ENCODE assay signal across 14 cellular contexts in genomic region chr15:40118473-40118872, GRCh38. TPM values are rescaled to one million over a fixed set of nuclear protein-coding genes. Genes with fewer than 3 reads are reported as not detected.
"Had no signal": no experiment of that assay in that cellular context is flagged by ENCODE, and none has a peak within 500 bp of the region (broad histone marks: within the 10 kb centered on the region; RNA-seq: fewer than 3 reads in every experiment).

No MANE protein-coding gene starts in this region.

- ATAC-seq: activated T-helper 17 cell treated with anti-CD3 and anti-CD28 coated beads, Interleukin-2, amount 50 U/mL, for 72 hours; body of pancreas; esophagus mucosa; left lobe of liver; stimulated activated naive CD8-positive, alpha-beta T cell treated with anti-CD3 and anti-CD28 coated beads, Interleukin-15, amount 100 ng/mL, for 72 hours had no signal

- H3K9me3 Mint-ChIP-seq: activated CD4-positive, alpha-beta memory T cell treated with anti-CD3 and anti-CD28 coated beads for 36 hours; activated naive CD4-positive, alpha-beta T cell treated with anti-CD3 and anti-CD28 coated beads, Interleukin-2, amount 10 ng/mL, durations not matched to agents 7 days and 5 days; activated T-helper 17 cell treated with anti-CD3 and anti-CD28 coated beads, Interleukin-2, amount 50 U/mL, for 72 hours; central memory CD8-positive, alpha-beta T cell; nephron had no signal

- FAIRE-seq: urothelium cell line had no signal

- DNase-seq: activated CD4-positive, alpha-beta memory T cell treated with anti-CD3 and anti-CD28 coated beads for 36 hours; activated CD4-positive, CD25-positive, alpha-beta regulatory T cell treated with anti-CD3 and anti-CD28 coated beads, Interleukin-2, amount 50 U/mL, for 72 hours; body of pancreas; foreskin fibroblast; stimulated activated CD4-positive, alpha-beta T cell treated with anti-CD3 and anti-CD28 coated beads, Interleukin-2, amount 100 ng/mL, for 48 hours; stimulated activated naive CD8-positive, alpha-beta T cell treated with anti-CD3 and anti-CD28 coated beads, Interleukin-15, amount 100 ng/mL, for 72 hours; testis had no signal

- H3K36me3 Mint-ChIP-seq: activated CD4-positive, alpha-beta memory T cell treated with anti-CD3 and anti-CD28 coated beads for 36 hours; activated naive CD4-positive, alpha-beta T cell treated with anti-CD3 and anti-CD28 coated beads, Interleukin-2, amount 10 ng/mL, durations not matched to agents 7 days and 5 days had no signal

- H3K27me3 Mint-ChIP-seq: activated CD4-positive, alpha-beta memory T cell treated with anti-CD3 and anti-CD28 coated beads for 36 hours; activated T-helper 17 cell treated with anti-CD3 and anti-CD28 coated beads, Interleukin-2, amount 50 U/mL, for 72 hours had no signal

- H3K27ac Mint-ChIP-seq: activated CD4-positive, alpha-beta memory T cell treated with anti-CD3 and anti-CD28 coated beads for 36 hours; activated naive CD4-positive, alpha-beta T cell treated with anti-CD3 and anti-CD28 coated beads, Interleukin-2, amount 10 ng/mL, durations not matched to agents 7 days and 5 days; activated T-helper 17 cell treated with anti-CD3 and anti-CD28 coated beads, Interleukin-2, amount 50 U/mL, for 72 hours; nephron; stimulated activated naive CD8-positive, alpha-beta T cell treated with anti-CD3 and anti-CD28 coated beads, Interleukin-15, amount 100 ng/mL, for 72 hours had no signal

- H3K4me3 Mint-ChIP-seq: activated CD4-positive, alpha-beta memory T cell treated with anti-CD3 and anti-CD28 coated beads for 36 hours; activated naive CD4-positive, alpha-beta T cell treated with anti-CD3 and anti-CD28 coated beads, Interleukin-2, amount 10 ng/mL, durations not matched to agents 7 days and 5 days; activated T-helper 17 cell treated with anti-CD3 and anti-CD28 coated beads, Interleukin-2, amount 50 U/mL, for 72 hours; central memory CD8-positive, alpha-beta T cell; nephron; stimulated activated naive CD8-positive, alpha-beta T cell treated with anti-CD3 and anti-CD28 coated beads, Interleukin-15, amount 100 ng/mL, for 72 hours had no signal

- H3K9me3 ChIP-seq: body of pancreas, testis had no signal

- H3K4me1 ChIP-seq: testis had no signal

- H3K27ac ChIP-seq: body of pancreas, testis had no signal

- H3K4me3 ChIP-seq: body of pancreas, testis had no signal

- H3K27me3 ChIP-seq: body of pancreas, testis had no signal

RNA-seq across cellular contexts. Expression of gene BUB1B, which starts 42.4 kb away (rescaled TPM):
- total RNA-seq: body of pancreas had no signal
